10 cellular contexts compared by ENCODE assay signal in the genomic region with DNA sequence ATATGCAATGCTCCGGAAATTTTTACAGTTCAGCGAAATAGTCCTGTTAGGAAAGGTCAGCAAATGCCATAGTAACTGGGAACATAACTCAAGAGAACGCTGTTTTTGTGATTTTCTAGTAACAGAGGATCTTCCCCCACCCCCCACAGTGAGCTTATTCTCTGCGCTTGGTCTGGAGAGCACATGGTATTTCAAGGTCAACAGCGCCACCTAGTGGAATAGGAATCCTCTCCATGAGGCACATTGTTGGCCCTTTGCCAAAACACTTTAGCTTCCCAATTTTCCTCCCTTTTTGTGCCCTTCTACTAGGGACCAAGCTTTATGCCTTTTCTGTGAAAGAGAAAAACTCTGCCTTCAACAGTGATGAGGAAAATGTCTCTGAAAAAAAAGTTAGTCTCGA. TPM values are rescaled to one million over a fixed set of nuclear protein-coding genes. Genes with fewer than 3 reads are reported as not detected.
A peak's percentile ranks its signal among the peaks of the same experiment; 100 is the strongest.
DNase-seq lines count a peak whose midpoint lies in the region; ATAC-seq and TF ChIP-seq lines count a peak whose summit lies in the region.
"Had no signal": no experiment of that assay in that cellular context is flagged by ENCODE, and none has a peak within 500 bp of the region (broad histone marks: within the 10 kb centered on the region; RNA-seq: fewer than 3 reads in every experiment).

No MANE protein-coding gene starts in this region.

- H3K9me3 Mint-ChIP-seq in CD4-positive, alpha-beta memory T cell = peaks cover 0 to 12% (median 3%) of the 10 kb centered on the region in 8 donors

- POLR2A ChIA-PET in CD4-positive, alpha-beta memory T cell (lab: Charles Lee; ENCODE audit: partially characterized antibody) = no interaction called here

- TF ChIP-seq POLR2A in lower leg skin (IDR thresholded peaks at IDR 0.05) = no peak

- no peak overlapping the region for H3K4me3 Mint-ChIP-seq in CD4-positive, alpha-beta memory T cell
- H3K4me3 Mint-ChIP-seq: naive thymus-derived CD8-positive, alpha-beta T cell; T-cell had no signal

- H3K4me3 ChIP-seq in CD4-positive, alpha-beta memory T cell (ENCODE audit: low read length in 2 of 2) = no peak overlapping the region
- no peak overlapping the region for H3K4me3 ChIP-seq in lower leg skin (ENCODE audit: low read depth, poor library complexity, severe bottlenecking)

- no peak overlapping the region for H3K27ac Mint-ChIP-seq in CD4-positive, alpha-beta memory T cell
- H3K27ac Mint-ChIP-seq: naive thymus-derived CD8-positive, alpha-beta T cell; T-cell had no signal

- no peaks in the 10 kb centered on the region for H3K4me1 ChIP-seq in CD4-positive, alpha-beta memory T cell (ENCODE audit: insufficient read depth, low read length)

- peak in 3 of 5 donors; percentile 5 to 15 (median 8) for DNase-seq in CD4-positive, alpha-beta memory T cell
- DNase-seq in NCI-H2107 (lab: John Stamatoyannopoulos, UW) (peak; percentile 16), iris pigment epithelial cell (ENCODE audit: low read depth) (peak; percentile 52), GM19238 (ENCODE audit: insufficient read length, low spot score) (no peak), lower leg skin (ENCODE audit: low spot score in 2 of 2) (no peak)
- peak; percentile 56 for DNase-seq in activated CD4-positive, alpha-beta T cell treated with anti-CD3 and anti-CD28 coated beads for 48 hours

- H3K4me1 Mint-ChIP-seq in CD4-positive, alpha-beta memory T cell = no peaks in the 10 kb centered on the region
- H3K4me1 Mint-ChIP-seq: naive thymus-derived CD8-positive, alpha-beta T cell; T-cell had no signal

- no peak overlapping the region for H3K27ac ChIP-seq in CD4-positive, alpha-beta memory T cell (ENCODE audit: low read depth, low read length)

- H3K36me3 ChIP-seq in CD4-positive, alpha-beta memory T cell (ENCODE audit: insufficient read depth, low read length) = no peaks in the 10 kb centered on the region

- no peaks in the 10 kb centered on the region for H3K9me3 ChIP-seq in CD4-positive, alpha-beta memory T cell (ENCODE audit: control insufficient read depth in 1 of 2, low read length in 2 of 2)

- 44 to 54% methylated on average over 6 of the region's 6 CpGs for WGBS in lower leg skin, 2 donors

- no peaks in the 10 kb centered on the region for H3K36me3 Mint-ChIP-seq in CD4-positive, alpha-beta memory T cell
- H3K36me3 Mint-ChIP-seq: naive thymus-derived CD8-positive, alpha-beta T cell; T-cell had no signal

- ATAC-seq in GM18868 (IDR thresholded peaks at IDR 0.05; ENCODE audit: unreplicated experiment) (peak; percentile 81), HG03097 (IDR thresholded peaks at IDR 0.05; ENCODE audit: low FRiP score, unreplicated experiment) (no peak)
- ATAC-seq: naive thymus-derived CD8-positive, alpha-beta T cell; T-cell had no signal

- no peaks in the 10 kb centered on the region for H3K27me3 Mint-ChIP-seq in CD4-positive, alpha-beta memory T cell
- H3K27me3 Mint-ChIP-seq: naive thymus-derived CD8-positive, alpha-beta T cell; T-cell had no signal

- intact Hi-C loops in CD4-positive, alpha-beta memory T cell (cut with micrococcal nuclease) = no loop called here
- intact Hi-C loops in lower leg skin (cut with DNase I; ENCODE audit: low total_unique reads) = no loop called here

- H3K27me3 ChIP-seq in CD4-positive, alpha-beta memory T cell (ENCODE audit: insufficient read depth, low read length) = no peaks in the 10 kb centered on the region

- no peak for TF ChIP-seq CTCF in lower leg skin (IDR thresholded peaks at IDR 0.05)

- CTCF ChIA-PET in CD4-positive, alpha-beta memory T cell (lab: Charles Lee; ENCODE audit: partially characterized antibody) = no interaction called here

RNA-seq across cellular contexts. Expression of a gene that starts 13.2 kb away (rescaled TPM):
- total RNA-seq in CD4-positive, alpha-beta memory T cell = not detected
- not detected for polyA plus RNA-seq in CD4-positive, alpha-beta memory T cell
- total RNA-seq in lower leg skin = not detected
- total RNA-seq: naive thymus-derived CD8-positive, alpha-beta T cell; T-cell had no signal
- polyA plus RNA-seq: naive thymus-derived CD8-positive, alpha-beta T cell had no signal

RNA-seq across cellular contexts. Expression of a gene that starts 37.1 kb away (rescaled TPM):
- not detected for total RNA-seq in CD4-positive, alpha-beta memory T cell
- not detected for polyA plus RNA-seq in CD4-positive, alpha-beta memory T cell
- not detected for total RNA-seq in lower leg skin
- total RNA-seq: naive thymus-derived CD8-positive, alpha-beta T cell; T-cell had no signal
- polyA plus RNA-seq: naive thymus-derived CD8-positive, alpha-beta T cell had no signal

RNA-seq across cellular contexts. Expression of a gene that starts 43.4 kb away (rescaled TPM):
- total RNA-seq in CD4-positive, alpha-beta memory T cell = not detected
- polyA plus RNA-seq in CD4-positive, alpha-beta memory T cell = not detected
- not detected for total RNA-seq in lower leg skin
- total RNA-seq: naive thymus-derived CD8-positive, alpha-beta T cell; T-cell had no signal
- polyA plus RNA-seq: naive thymus-derived CD8-positive, alpha-beta T cell had no signal

Comparison
In these comparisons a context has a peak if more than half of its experiments do, and no peak if none do; other contexts are left out.
1. DNase-seq: peak in CD4-positive, alpha-beta memory T cell (3 of 5), NCI-H2107 (single experiment), activated CD4-positive, alpha-beta T cell treated with anti-CD3 and anti-CD28 coated beads for 48 hours (single experiment) and iris pigment epithelial cell (single experiment); none in GM19238 (single experiment) and lower leg skin (0 of 2).